8 cellular contexts compared by ENCODE assay signal in the genomic region with DNA sequence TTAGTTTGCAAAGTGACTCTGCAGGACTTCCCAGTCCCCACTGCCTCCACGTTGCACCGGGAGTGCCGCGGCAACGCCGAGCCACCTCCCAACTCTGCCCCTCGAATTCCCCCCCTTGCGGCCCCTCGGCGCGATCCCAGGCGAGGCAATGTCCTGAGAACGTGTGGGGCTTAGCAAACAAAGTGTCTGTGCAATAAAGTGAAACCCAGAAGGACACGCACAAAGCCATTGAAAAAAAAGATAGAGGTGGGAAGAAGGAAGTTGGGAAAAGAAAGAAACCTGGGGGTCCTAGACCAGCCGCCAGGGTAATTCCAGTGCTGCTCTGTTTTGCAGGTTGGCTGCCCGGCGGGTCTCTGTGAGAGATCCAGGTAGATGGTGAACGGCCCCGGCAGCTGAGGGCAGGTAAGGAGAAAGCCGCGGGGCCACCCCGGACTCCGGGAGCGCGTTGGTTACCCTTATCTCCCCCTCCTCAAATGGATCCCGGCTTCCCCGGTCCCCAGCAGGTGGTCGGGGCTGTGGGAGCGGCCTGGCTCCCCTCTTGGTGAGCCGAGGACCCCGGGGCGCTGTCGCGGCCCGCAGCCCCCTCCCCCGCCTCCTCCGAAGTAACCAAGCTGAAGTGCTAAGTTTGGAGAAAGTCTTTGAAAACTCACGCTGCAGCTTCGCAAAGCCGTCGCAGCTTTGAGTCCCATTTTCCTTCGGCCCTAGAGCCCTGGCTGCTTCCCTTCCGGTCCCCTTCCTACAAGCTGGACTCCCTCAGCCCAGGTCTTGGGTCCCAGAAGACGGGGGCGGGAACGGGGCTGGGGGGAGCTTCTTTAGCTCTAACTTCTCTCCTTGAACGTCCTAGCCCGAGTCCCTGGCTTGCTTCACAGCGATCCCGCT. TPM values are rescaled to one million over a fixed set of nuclear protein-coding genes. Genes with fewer than 3 reads are reported as not detected.
DNase-seq lines count a peak whose midpoint lies in the region; ATAC-seq and TF ChIP-seq lines count a peak whose summit lies in the region.

No MANE protein-coding gene starts in this region.

- no peak for TF ChIP-seq POLR2A in lower leg skin (IDR thresholded peaks at IDR 0.05)

- H3K9me3 ChIP-seq in HUES64 (ENCODE audit: insufficient read depth, low read depth, low read length) (no peaks in the 10 kb centered on the region), ascending aorta (no peaks in the 10 kb centered on the region)

- peaks cover 23% of the 10 kb centered on the region for H3K4me1 ChIP-seq in HUES64 (ENCODE audit: insufficient read depth, low read length)
- H3K4me1 ChIP-seq in ascending aorta = peaks cover 7 to 36% of the 10 kb centered on the region in 2 donors
- H3K4me1 ChIP-seq in urinary bladder (ENCODE audit: insufficient read depth) = peaks cover 3% of the 10 kb centered on the region

- peak overlapping the region; percentile 44 for H3K9ac ChIP-seq in HUES64 (ENCODE audit: low read depth, low read length)

- peak; percentile 35 for DNase-seq in AG08396 (ENCODE audit: low spot score)
- DNase-seq in ascending aorta (ENCODE audit: low spot score in 2 of 2) = no peak
- DNase-seq in lower leg skin (ENCODE audit: low spot score in 2 of 2) = no peak
- DNase-seq in NOMO-1 treated with DMSO at 0.1 percent for 48 hours (lab: John Stamatoyannopoulos, UW; ENCODE audit: unreplicated experiment) = no peak
- DNase-seq in T1000 (lab: John Stamatoyannopoulos, UW) = no peak

- intact Hi-C loops in ascending aorta (cut with DNase I) (no loop called here), lower leg skin (cut with DNase I; ENCODE audit: low total_unique reads) (loop anchor here (10.0 kb wide), 1 partner anchor 1936 kb away; no protein-coding TSS in a partner anchor)

- no peak overlapping the region for H3K27ac ChIP-seq in HUES64 (ENCODE audit: low read depth, low read length)
- H3K27ac ChIP-seq in ascending aorta = no peak overlapping the region
- no peak overlapping the region for H3K27ac ChIP-seq in urinary bladder (ENCODE audit: low read depth)

- H3K36me3 ChIP-seq in HUES64 (ENCODE audit: insufficient read depth, low read length) = no peaks in the 10 kb centered on the region
- no peaks in the 10 kb centered on the region for H3K36me3 ChIP-seq in ascending aorta
- peaks cover 2% of the 10 kb centered on the region for H3K36me3 ChIP-seq in urinary bladder (ENCODE audit: insufficient read depth)

- peak overlapping the region; percentile 82 for H3K4me3 ChIP-seq in HUES64 (ENCODE audit: low read length)
- peak overlapping the region; percentile 66 to 70 for H3K4me3 ChIP-seq in ascending aorta
- H3K4me3 ChIP-seq in lower leg skin (ENCODE audit: low read depth, poor library complexity, severe bottlenecking) = peak overlapping the region; percentile 66
- peak overlapping the region; percentile 46 for H3K4me3 ChIP-seq in urinary bladder (ENCODE audit: low read depth, low read length)

- H3K27me3 ChIP-seq in HUES64 (ENCODE audit: insufficient read depth, low read length) (peaks cover 99% of the 10 kb centered on the region), ascending aorta (peaks cover 31% of the 10 kb centered on the region)

- WGBS in HUES64 = under 1% methylated on average over 50 of the region's 50 CpGs
- WGBS in lower leg skin, 2 donors = 8 to 11% methylated on average over 40 to 47 of the region's 50 CpGs
- 8% methylated on average over 50 of the region's 50 CpGs for WGBS in urinary bladder

- TF ChIP-seq CTCF in ascending aorta (IDR thresholded peaks at IDR 0.05) (no peak), lower leg skin (IDR thresholded peaks at IDR 0.05) (no peak)

- peak; percentile 26 for ATAC-seq in GM18867 (IDR thresholded peaks at IDR 0.05; ENCODE audit: unreplicated experiment)

RNA-seq across cellular contexts. Expression of a gene that starts 0.5 kb away (rescaled TPM):
- polyA plus RNA-seq in HUES64 (2013, experiment 1 of 2) = 0.75 TPM
- 1.2 TPM for polyA plus RNA-seq in HUES64 (2013, experiment 2 of 2)
- total RNA-seq in ascending aorta = not detected
- total RNA-seq in lower leg skin = 1 to 10 TPM; 5.3 to 9.2 (median 8.0) TPM
- total RNA-seq in urinary bladder = not detected
- not detected for polyA plus RNA-seq in urinary bladder
